In the genomic region with DNA sequence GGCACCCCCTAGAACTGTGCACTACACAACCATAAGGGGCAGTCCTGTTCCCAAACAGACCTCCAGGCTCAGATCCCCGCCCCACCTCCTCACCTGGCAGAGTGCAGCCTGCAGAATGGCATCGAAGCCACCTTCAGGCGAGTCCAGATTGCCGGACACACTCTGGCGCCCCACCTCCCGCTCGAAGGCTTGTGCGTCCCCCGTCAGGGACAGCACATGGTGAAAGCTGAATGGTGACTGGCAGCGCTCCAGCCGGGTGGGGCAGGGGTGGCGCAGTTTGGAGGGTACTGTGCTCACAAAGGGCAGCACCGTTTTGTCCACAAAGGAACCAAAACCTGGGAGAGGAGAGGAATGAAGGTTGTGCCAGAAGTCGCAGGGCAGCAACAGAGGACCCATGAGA, we compare ENCODE assay signal across 19 cellular contexts. TPM values are rescaled to one million over a fixed set of nuclear protein-coding genes. Genes with fewer than 3 reads are reported as not detected.
DNase-seq lines count a peak whose midpoint lies in the region; ATAC-seq and TF ChIP-seq lines count a peak whose summit lies in the region.
"Had no signal": no experiment of that assay in that cellular context is flagged by ENCODE, and none has a peak within 500 bp of the region (broad histone marks: within the 10 kb centered on the region; RNA-seq: fewer than 3 reads in every experiment).

No MANE protein-coding gene starts in this region.

- TF ChIP-seq CTCF in MM.1S (IDR thresholded peaks at IDR 0.05; ENCODE audit: low read length) (peak; percentile 14; the same call in 1 of the 2 replicates), astrocyte of the cerebellum (IDR thresholded peaks at IDR 0.05; ENCODE audit: low read depth, low read length, missing control alignments) (peak; percentile 1), esophagus squamous epithelium (IDR thresholded peaks at IDR 0.05) (no peak), gastroesophageal sphincter (IDR thresholded peaks at IDR 0.05) (no peak)

- intact Hi-C loops in esophagus squamous epithelium (cut with DNase I): loop anchor here (5.0 kb wide), 1 partner anchor 34 kb away; no protein-coding TSS in a partner anchor

- in situ Hi-C loops in astrocyte of the cerebellum (cut with HindIII; ENCODE audit: low sequenced_read_pairs): loop anchor here (10.0 kb wide), 1 partner anchor 122 kb away; a partner anchor contains a TSS

- no peak for TF ChIP-seq EP300 in gastroesophageal sphincter (IDR thresholded peaks at IDR 0.05)

- peaks cover 42% of the 10 kb centered on the region for H3K4me1 Mint-ChIP-seq in activated naive CD8-positive, alpha-beta T cell treated with anti-CD3 and anti-CD28 coated beads, Interleukin-2, amount 10 ng/mL, durations not matched to agents 7 days and 5 days
- H3K4me1 Mint-ChIP-seq in activated naive CD8-positive, alpha-beta T cell treated with anti-CD3 and anti-CD28 coated beads, Interleukin-2, amount 50 U/mL, for 24 hours: peaks cover 42% of the 10 kb centered on the region
- H3K4me1 Mint-ChIP-seq in stimulated activated memory B cell treated with anti-CD40 and anti-IgM and Interleukin-4, amounts not matched to agents 10 μg/mL and 1 μg/mL and 100 μg/mL, for 72 hours: peaks cover 64% of the 10 kb centered on the region
- H3K4me1 Mint-ChIP-seq: nephron had no signal

- H3K9me3 ChIP-seq in MM.1S (replicated peaks; ENCODE audit: insufficient read depth, low read length) (no peaks in the 10 kb centered on the region), esophagus squamous epithelium (no peaks in the 10 kb centered on the region), gastroesophageal sphincter (no peaks in the 10 kb centered on the region)

- peaks cover 72% of the 10 kb centered on the region for H3K36me3 ChIP-seq in MM.1S (replicated peaks; ENCODE audit: insufficient read depth, low read length)
- H3K36me3 ChIP-seq in esophagus squamous epithelium: peaks cover 0 to 32% (median 0%) of the 10 kb centered on the region in 3 donors
- peaks cover 0 to 4% of the 10 kb centered on the region in 2 donors for H3K36me3 ChIP-seq in gastroesophageal sphincter

- POLR2A ChIA-PET in activated naive CD8-positive, alpha-beta T cell treated with anti-CD3 and anti-CD28 coated beads, Interleukin-2, amount 10 ng/mL, durations not matched to agents 7 days and 5 days (lab: Charles Lee): interaction anchor here (3.0 to 8.4 kb wide), 2 partner anchors 12 to 15 kb away, joined by 37 to 56 read pairs; a partner anchor contains a TSS

- H3K79me2 ChIP-seq in MM.1S (ENCODE audit: low read length): peaks cover 81% of the 10 kb centered on the region

- DNase-seq in activated naive CD8-positive, alpha-beta T cell treated with anti-CD3 and anti-CD28 coated beads, Interleukin-2, amount 10 ng/mL, durations not matched to agents 7 days and 5 days: no peak
- no peak for DNase-seq in activated naive CD8-positive, alpha-beta T cell treated with anti-CD3 and anti-CD28 coated beads, Interleukin-2, amount 50 U/mL, for 24 hours
- DNase-seq in MM.1S (peak; percentile 29), astrocyte of the cerebellum (ENCODE audit: low read depth) (no peak), esophagus squamous epithelium (lab: John Stamatoyannopoulos, UW) (no peak)
- DNase-seq: activated CD4-positive, alpha-beta T cell treated with anti-CD3 and anti-CD28 coated beads for 4 hours; central memory CD4-positive, alpha-beta T cell; COR-L47; immature natural killer cell; NCI-H2107; NCI-H526; small intestine; stimulated activated CD4-positive, alpha-beta T cell treated with anti-CD3 and anti-CD28 coated beads, Interleukin-4, amount 100 ng/mL, for 1 hour had no signal

- H3K27me3 ChIP-seq in MM.1S (replicated peaks; ENCODE audit: insufficient read depth, low read length) (no peaks in the 10 kb centered on the region), esophagus squamous epithelium (no peaks in the 10 kb centered on the region), gastroesophageal sphincter (no peaks in the 10 kb centered on the region)

- WGBS in esophagus squamous epithelium, 2 donors: 42 to 82% methylated on average over 2 to 3 of the region's 14 CpGs
- WGBS in gastroesophageal sphincter (ENCODE audit: low coverage in 1 of 2), 2 donors: 81% methylated on average over 6 of the region's 14 CpGs; no CpG with 5 or more reads in 1 of the 2 donors

- H3K9me2 ChIP-seq in MM.1S (replicated peaks; ENCODE audit: insufficient read depth, low read length): no peaks in the 10 kb centered on the region

- H3K4me3 Mint-ChIP-seq in activated naive CD8-positive, alpha-beta T cell treated with anti-CD3 and anti-CD28 coated beads, Interleukin-2, amount 10 ng/mL, durations not matched to agents 7 days and 5 days: no peak overlapping the region
- H3K4me3 Mint-ChIP-seq in activated naive CD8-positive, alpha-beta T cell treated with anti-CD3 and anti-CD28 coated beads, Interleukin-2, amount 50 U/mL, for 24 hours: no peak overlapping the region
- no peak overlapping the region for H3K4me3 Mint-ChIP-seq in stimulated activated memory B cell treated with anti-CD40 and anti-IgM and Interleukin-4, amounts not matched to agents 10 μg/mL and 1 μg/mL and 100 μg/mL, for 72 hours

- ATAC-seq in activated naive CD8-positive, alpha-beta T cell treated with anti-CD3 and anti-CD28 coated beads, Interleukin-2, amount 10 ng/mL, durations not matched to agents 7 days and 5 days (ENCODE audit: low read depth): no peak
- no peak for ATAC-seq in activated naive CD8-positive, alpha-beta T cell treated with anti-CD3 and anti-CD28 coated beads, Interleukin-2, amount 50 U/mL, for 24 hours
- ATAC-seq in stimulated activated memory B cell treated with anti-CD40 and anti-IgM and Interleukin-4, amounts not matched to agents 10 μg/mL and 1 μg/mL and 100 μg/mL, for 72 hours: no peak
- ATAC-seq in gastroesophageal sphincter: no peak
- ATAC-seq in HG03354 (IDR thresholded peaks at IDR 0.05; ENCODE audit: poor library complexity, severe bottlenecking, unreplicated experiment): no peak

- H2AFZ ChIP-seq in MM.1S (ENCODE audit: low read length): no peak overlapping the region

- H3K27ac ChIP-seq in MM.1S (ENCODE audit: low read length): peak overlapping the region; percentile 99
- H3K27ac ChIP-seq in esophagus squamous epithelium: no peak overlapping the region
- H3K27ac ChIP-seq in gastroesophageal sphincter: no peak overlapping the region

- H4K20me1 ChIP-seq in MM.1S (ENCODE audit: insufficient read depth, low read length): peaks cover 59% of the 10 kb centered on the region

- H3F3A ChIP-seq in MM.1S (ENCODE audit: insufficient read depth, low read length): peaks cover 97% of the 10 kb centered on the region

- no peaks in the 10 kb centered on the region for H3K9me3 Mint-ChIP-seq in activated naive CD8-positive, alpha-beta T cell treated with anti-CD3 and anti-CD28 coated beads, Interleukin-2, amount 10 ng/mL, durations not matched to agents 7 days and 5 days
- H3K9me3 Mint-ChIP-seq in activated naive CD8-positive, alpha-beta T cell treated with anti-CD3 and anti-CD28 coated beads, Interleukin-2, amount 50 U/mL, for 24 hours: no peaks in the 10 kb centered on the region
- H3K9me3 Mint-ChIP-seq in stimulated activated memory B cell treated with anti-CD40 and anti-IgM and Interleukin-4, amounts not matched to agents 10 μg/mL and 1 μg/mL and 100 μg/mL, for 72 hours: no peaks in the 10 kb centered on the region
- H3K9me3 Mint-ChIP-seq: immature natural killer cell, nephron had no signal

- peak overlapping the region; percentile 97 for H3K4me2 ChIP-seq in MM.1S (ENCODE audit: low read depth, low read length)

- TF ChIP-seq POLR2A in esophagus squamous epithelium (IDR thresholded peaks at IDR 0.05): no peak
- no peak for TF ChIP-seq POLR2A in gastroesophageal sphincter (IDR thresholded peaks at IDR 0.05)

- H3K4me1 ChIP-seq in MM.1S (ENCODE audit: low read length) (peaks cover 41% of the 10 kb centered on the region), esophagus squamous epithelium (peaks cover 4 to 41% (median 11%) of the 10 kb centered on the region in 3 donors), gastroesophageal sphincter (peaks cover 0 to 27% (median 8%) of the 10 kb centered on the region in 3 donors)

- peak overlapping the region; percentile 99 for H3K9ac ChIP-seq in MM.1S (ENCODE audit: low read length)

- H3K27ac Mint-ChIP-seq in activated naive CD8-positive, alpha-beta T cell treated with anti-CD3 and anti-CD28 coated beads, Interleukin-2, amount 10 ng/mL, durations not matched to agents 7 days and 5 days: peak overlapping the region; percentile 60
- no peak overlapping the region for H3K27ac Mint-ChIP-seq in activated naive CD8-positive, alpha-beta T cell treated with anti-CD3 and anti-CD28 coated beads, Interleukin-2, amount 50 U/mL, for 24 hours
- peak overlapping the region; percentile 28 for H3K27ac Mint-ChIP-seq in stimulated activated memory B cell treated with anti-CD40 and anti-IgM and Interleukin-4, amounts not matched to agents 10 μg/mL and 1 μg/mL and 100 μg/mL, for 72 hours
- H3K27ac Mint-ChIP-seq: immature natural killer cell, nephron, progenitor cell of endocrine pancreas had no signal

- no peaks in the 10 kb centered on the region for H3K27me3 Mint-ChIP-seq in activated naive CD8-positive, alpha-beta T cell treated with anti-CD3 and anti-CD28 coated beads, Interleukin-2, amount 10 ng/mL, durations not matched to agents 7 days and 5 days
- H3K27me3 Mint-ChIP-seq in activated naive CD8-positive, alpha-beta T cell treated with anti-CD3 and anti-CD28 coated beads, Interleukin-2, amount 50 U/mL, for 24 hours: no peaks in the 10 kb centered on the region
- H3K27me3 Mint-ChIP-seq in stimulated activated memory B cell treated with anti-CD40 and anti-IgM and Interleukin-4, amounts not matched to agents 10 μg/mL and 1 μg/mL and 100 μg/mL, for 72 hours: no peaks in the 10 kb centered on the region

- peaks cover 48% of the 10 kb centered on the region for H3K36me3 Mint-ChIP-seq in activated naive CD8-positive, alpha-beta T cell treated with anti-CD3 and anti-CD28 coated beads, Interleukin-2, amount 10 ng/mL, durations not matched to agents 7 days and 5 days
- peaks cover 38% of the 10 kb centered on the region for H3K36me3 Mint-ChIP-seq in activated naive CD8-positive, alpha-beta T cell treated with anti-CD3 and anti-CD28 coated beads, Interleukin-2, amount 50 U/mL, for 24 hours (ENCODE audit: low read depth)
- H3K36me3 Mint-ChIP-seq in stimulated activated memory B cell treated with anti-CD40 and anti-IgM and Interleukin-4, amounts not matched to agents 10 μg/mL and 1 μg/mL and 100 μg/mL, for 72 hours: peaks cover 77% of the 10 kb centered on the region

- H3K4me3 ChIP-seq in MM.1S (ENCODE audit: low read length) (peak overlapping the region; percentile 94), astrocyte of the cerebellum (ENCODE audit: low read depth, low read length) (no peak overlapping the region), esophagus squamous epithelium (no peak overlapping the region), gastroesophageal sphincter (no peak overlapping the region)
- H3K4me3 ChIP-seq: lung had no signal

RNA-seq across cellular contexts. Expression of a gene that starts 10.6 kb away (rescaled TPM):
- 100 to 1,000 TPM; 415 to 420 TPM for total RNA-seq in activated naive CD8-positive, alpha-beta T cell treated with anti-CD3 and anti-CD28 coated beads, Interleukin-2, amount 10 ng/mL, durations not matched to agents 7 days and 5 days
- total RNA-seq in esophagus squamous epithelium: 1 to 10 TPM; 4.2 to 7.2 (median 5.9) TPM
- 1 to 10 TPM in 2 of 4 donors, under 1 TPM in 2; 0.40 to 5.8 (median 2.6) TPM for total RNA-seq in gastroesophageal sphincter

RNA-seq across cellular contexts. Expression of a gene that starts 15.8 kb away (rescaled TPM):
- total RNA-seq in activated naive CD8-positive, alpha-beta T cell treated with anti-CD3 and anti-CD28 coated beads, Interleukin-2, amount 10 ng/mL, durations not matched to agents 7 days and 5 days: 10 to 100 TPM; 28.1 to 38.3 TPM
- total RNA-seq in esophagus squamous epithelium: 10 to 100 TPM; 11.4 to 30.5 (median 15.7) TPM
- total RNA-seq in gastroesophageal sphincter: 10 to 100 TPM; 11.3 to 47.5 (median 24.1) TPM

RNA-seq across cellular contexts. Expression of a gene that starts 16.0 kb away (rescaled TPM):
- 10 to 100 TPM; 53.6 to 60.2 TPM for total RNA-seq in activated naive CD8-positive, alpha-beta T cell treated with anti-CD3 and anti-CD28 coated beads, Interleukin-2, amount 10 ng/mL, durations not matched to agents 7 days and 5 days
- total RNA-seq in esophagus squamous epithelium (10 to 100 TPM in 2 of 4 donors, 1 to 10 TPM in 2; 6.9 to 21.2 (median 9.8) TPM), gastroesophageal sphincter (10 to 100 TPM; 14.9 to 27.7 (median 17.4) TPM)

RNA-seq across cellular contexts. Expression of a gene that starts 35.5 kb away (rescaled TPM):
- 10 to 100 TPM; 38.1 to 40.3 TPM for total RNA-seq in activated naive CD8-positive, alpha-beta T cell treated with anti-CD3 and anti-CD28 coated beads, Interleukin-2, amount 10 ng/mL, durations not matched to agents 7 days and 5 days
- 100 to 1,000 TPM in 3 of 4 donors, 10 to 100 TPM in 1; 98.0 to 171 (median 125) TPM for total RNA-seq in esophagus squamous epithelium
- total RNA-seq in gastroesophageal sphincter: 10 to 100 TPM; 15.6 to 26.6 (median 22.9) TPM

Comparison
In these comparisons a context has a peak if more than half of its experiments do, and no peak if none do; other contexts are left out.
1. CTCF ChIP-seq: peak in MM.1S (single experiment) and astrocyte of the cerebellum (single experiment); none in esophagus squamous epithelium (0 of 6) and gastroesophageal sphincter (0 of 4).
2. RNA of a gene that starts 10.6 kb away (total RNA-seq): 415 to 420 TPM in activated naive CD8-positive, alpha-beta T cell treated with anti-CD3 and anti-CD28 coated beads, Interleukin-2, amount 10 ng/mL, durations not matched to agents 7 days and 5 days; 4.2 to 7.2 TPM in esophagus squamous epithelium and 0.40 to 5.8 TPM in gastroesophageal sphincter; every median in the first group is over 10 times any median in the second.